Comparison of ENCODE assay signal across 13 cellular contexts in the genomic region with DNA sequence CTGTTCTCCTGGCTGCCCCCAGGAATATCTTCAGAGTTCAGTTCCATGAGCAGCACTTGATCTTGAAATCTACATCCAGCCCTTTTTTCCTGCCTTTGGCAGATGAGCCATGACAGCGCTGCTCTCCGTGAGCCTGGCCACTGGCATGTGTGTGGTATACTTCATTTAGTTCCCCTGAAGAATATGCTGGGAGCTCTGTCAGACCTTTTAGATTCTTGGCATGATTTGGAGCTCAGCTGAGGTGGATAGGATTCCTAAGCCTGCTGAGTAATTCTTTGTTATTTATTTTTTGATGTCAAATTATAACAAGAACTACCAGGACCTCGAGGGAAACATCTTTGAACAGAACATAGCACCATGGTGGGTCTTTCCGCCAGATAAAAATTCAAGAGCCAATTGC.
DNase-seq lines count a peak whose midpoint lies in the region; ATAC-seq and TF ChIP-seq lines count a peak whose summit lies in the region.
"Had no signal": no experiment of that assay in that cellular context is flagged by ENCODE, and none has a peak within 500 bp of the region (broad histone marks: within the 10 kb centered on the region; RNA-seq: fewer than 3 reads in every experiment).

No MANE protein-coding gene starts in this region.

- no peaks in the 10 kb centered on the region for H3K36me3 ChIP-seq in PC-3 (ENCODE audit: low read depth, low read length)
- H3K36me3 ChIP-seq: BLaER1 treated with 17β-estradiol and CSF1 and Interleukin-3, amounts not matched to agents 10 nM and 100 nM had no signal

- H3K4me3 ChIP-seq in PC-3 (ENCODE audit: low read length): no peak overlapping the region
- H3K4me3 ChIP-seq: BLaER1 treated with 17β-estradiol and CSF1 and Interleukin-3, amounts not matched to agents 10 nM and 100 nM; GM23338 had no signal

- ATAC-seq in PC-3 (no peak), GM18909 (IDR thresholded peaks at IDR 0.05; ENCODE audit: poor library complexity, unreplicated experiment) (no peak), HG03139 (IDR thresholded peaks at IDR 0.05; ENCODE audit: unreplicated experiment) (no peak)
- ATAC-seq: GM23338 had no signal

- no peaks in the 10 kb centered on the region for H4K20me1 ChIP-seq in PC-3 (ENCODE audit: low read length)
- H4K20me1 ChIP-seq: BLaER1 treated with 17β-estradiol and CSF1 and Interleukin-3, amounts not matched to agents 10 nM and 100 nM had no signal

- H3K79me2 ChIP-seq in PC-3 (ENCODE audit: low read length): no peaks in the 10 kb centered on the region

- H3K9me2 ChIP-seq in PC-3 (replicated peaks; ENCODE audit: low read length): no peaks in the 10 kb centered on the region

- H3K4me1 ChIP-seq in PC-3 (ENCODE audit: insufficient read depth, low read length): no peaks in the 10 kb centered on the region; the same call in 1 of the 2 replicates

- no peak overlapping the region for H3K27ac ChIP-seq in PC-3 (ENCODE audit: low read length)
- H3K27ac ChIP-seq: BLaER1 treated with 17β-estradiol and CSF1 and Interleukin-3, amounts not matched to agents 10 nM and 100 nM had no signal

- no peak overlapping the region for H2AFZ ChIP-seq in PC-3 (ENCODE audit: low read length)
- H2AFZ ChIP-seq: GM23338 had no signal

- H3K27me3 ChIP-seq in PC-3 (ENCODE audit: low read length): no peaks in the 10 kb centered on the region
- H3K27me3 ChIP-seq: BLaER1 treated with 17β-estradiol and CSF1 and Interleukin-3, amounts not matched to agents 10 nM and 100 nM had no signal

- H3F3A ChIP-seq in PC-3 (ENCODE audit: low read length, unreplicated experiment): no peaks in the 10 kb centered on the region

- H3K9me3 ChIP-seq in PC-3 (ENCODE audit: low read length): no peaks in the 10 kb centered on the region
- H3K9me3 ChIP-seq: BLaER1 treated with 17β-estradiol and CSF1 and Interleukin-3, amounts not matched to agents 10 nM and 100 nM had no signal

- POLR2A ChIA-PET in PC-3 (lab: Charles Lee; ENCODE audit: unreplicated experiment): no interaction called here

- no peak overlapping the region for H3K9ac ChIP-seq in PC-3 (ENCODE audit: low read length)
- H3K9ac ChIP-seq: BLaER1 treated with 17β-estradiol and CSF1 and Interleukin-3, amounts not matched to agents 10 nM and 100 nM had no signal

- intact Hi-C loops in PC-3 (cut with micrococcal nuclease): loop anchor here (10.0 kb wide), 1 partner anchor 116 kb away; no protein-coding TSS in a partner anchor

- no TSS peak for BruUV-seq in PC-3 (replicated peaks; lab: Mats Ljungman, UMichigan)

- DNase-seq in AG08396 (ENCODE audit: low spot score) (peak; percentile 31), PC-3 (peak; percentile 13), astrocyte of the hippocampus (ENCODE audit: low read depth, low spot score) (peak; percentile 85), renal cortical epithelial cell (ENCODE audit: low read depth) (peak; percentile 51), AG08395 (ENCODE audit: low spot score) (no peak), HT-29 (ENCODE audit: low spot score) (no peak)
- DNase-seq: CD4-positive, CD25-positive, alpha-beta regulatory T cell; DMS53; H7 had no signal

- H3K4me2 ChIP-seq in PC-3 (ENCODE audit: low read length): no peak overlapping the region
- H3K4me2 ChIP-seq: BLaER1 treated with 17β-estradiol and CSF1 and Interleukin-3, amounts not matched to agents 10 nM and 100 nM; GM23338 had no signal

- no peak for TF ChIP-seq CTCF in PC-3 (conservative IDR thresholded peaks at IDR 0.05; ENCODE audit: low read depth, low read length)

- CTCF ChIA-PET in PC-3 (lab: Charles Lee): no interaction called here

Comparison
In these comparisons a context has a peak if more than half of its experiments do, and no peak if none do; other contexts are left out.
1. DNase-seq: peak in AG08396 (single experiment), PC-3 (single experiment), astrocyte of the hippocampus (single experiment) and renal cortical epithelial cell (single experiment); none in AG08395 (single experiment) and HT-29 (single experiment).